8 cellular contexts compared by ENCODE assay signal in genomic region chr1:45687753-45688737, GRCh38. TPM values are rescaled to one million over a fixed set of nuclear protein-coding genes. Genes with fewer than 3 reads are reported as not detected.
DNase-seq lines count a peak whose midpoint lies in the region; ATAC-seq lines count a peak whose summit lies in the region.

Gene TMEM69, plus strand, starts transcription at chr1:45688181. Its CDS starts 2,888 bp downstream, at chr1:45691069.

- H3K27ac ChIP-seq in effector memory CD4-positive, alpha-beta T cell (ENCODE audit: insufficient read depth, low read length, poor library complexity, severe bottlenecking): peak within 1 kb of the TSS; percentile 94

- peaks cover 3% of the 10 kb centered on the region for H3K4me1 ChIP-seq in effector memory CD4-positive, alpha-beta T cell (ENCODE audit: control insufficient read depth, insufficient read depth, low read length, poor library complexity, severe bottlenecking)

- no peaks in the 10 kb centered on the region for H3K27me3 ChIP-seq in effector memory CD4-positive, alpha-beta T cell (replicated peaks; ENCODE audit: control insufficient read depth, insufficient read depth, low read length, poor library complexity, severe bottlenecking)

- ATAC-seq in GM21390 (IDR thresholded peaks at IDR 0.05; ENCODE audit: unreplicated experiment): no peak

- peak within 1 kb of the TSS; percentile 70 for H3K4me3 ChIP-seq in effector memory CD4-positive, alpha-beta T cell (ENCODE audit: insufficient read depth, low read depth, low read length, poor library complexity, severe bottlenecking)

- peak; percentile 78 for DNase-seq in DMS 273 treated with DMSO at 0.1 percent for 48 hours (lab: John Stamatoyannopoulos, UW)
- peak; percentile 84 for DNase-seq in HT1080 (ENCODE audit: low read depth)
- peak; percentile 53 for DNase-seq in NK-92 treated with Interleukin-12 subunit alpha and Interleukin-12 subunit beta, amount 100 ng/mL, for 24 hours (lab: John Stamatoyannopoulos, UW)
- DNase-seq in activated CD8-positive, alpha-beta memory T cell treated with anti-CD3 and anti-CD28 coated beads for 1 hour (ENCODE audit: extremely low read depth in 1 of 2, low read depth in 1 of 2): peak; percentile 41 to 46
- DNase-seq in effector memory CD4-positive, alpha-beta T cell: peak; percentile 44 to 67 (median 64)
- peak; percentile 92 for DNase-seq in medulla oblongata (ENCODE audit: extremely low spot score)
- DNase-seq in stimulated activated CD4-positive, alpha-beta T cell treated with anti-CD3 and anti-CD28 coated beads, TNF-alpha, amount 100 ng/mL, for 4 hours (ENCODE audit: low read depth in 3 of 3): peak; percentile 53 to 58 (median 57)

- H3K9me3 ChIP-seq in effector memory CD4-positive, alpha-beta T cell (ENCODE audit: control insufficient read depth, low read length): no peaks in the 10 kb centered on the region

- peaks cover 3% of the 10 kb centered on the region for H3K36me3 ChIP-seq in effector memory CD4-positive, alpha-beta T cell (ENCODE audit: control insufficient read depth, insufficient read depth, low read length)

RNA-seq across cellular contexts. Expression of gene TMEM69, which starts in this region (rescaled TPM):
- 47.5 and 66.8 TPM in 2 replicates for total RNA-seq in HT1080 (2014; rRNA removed; shearing (Covaris generic))
- polyA plus RNA-seq in HT1080 (2015; cell fraction: cytosol; rRNA removed): 72.8 and 73.5 TPM in 2 replicates
- polyA plus RNA-seq in HT1080 (2015; cell fraction: nucleus; rRNA removed): 70.6 and 71.4 TPM in 2 replicates
